ENCODE assay signal across 2 cellular contexts in the genomic region with DNA sequence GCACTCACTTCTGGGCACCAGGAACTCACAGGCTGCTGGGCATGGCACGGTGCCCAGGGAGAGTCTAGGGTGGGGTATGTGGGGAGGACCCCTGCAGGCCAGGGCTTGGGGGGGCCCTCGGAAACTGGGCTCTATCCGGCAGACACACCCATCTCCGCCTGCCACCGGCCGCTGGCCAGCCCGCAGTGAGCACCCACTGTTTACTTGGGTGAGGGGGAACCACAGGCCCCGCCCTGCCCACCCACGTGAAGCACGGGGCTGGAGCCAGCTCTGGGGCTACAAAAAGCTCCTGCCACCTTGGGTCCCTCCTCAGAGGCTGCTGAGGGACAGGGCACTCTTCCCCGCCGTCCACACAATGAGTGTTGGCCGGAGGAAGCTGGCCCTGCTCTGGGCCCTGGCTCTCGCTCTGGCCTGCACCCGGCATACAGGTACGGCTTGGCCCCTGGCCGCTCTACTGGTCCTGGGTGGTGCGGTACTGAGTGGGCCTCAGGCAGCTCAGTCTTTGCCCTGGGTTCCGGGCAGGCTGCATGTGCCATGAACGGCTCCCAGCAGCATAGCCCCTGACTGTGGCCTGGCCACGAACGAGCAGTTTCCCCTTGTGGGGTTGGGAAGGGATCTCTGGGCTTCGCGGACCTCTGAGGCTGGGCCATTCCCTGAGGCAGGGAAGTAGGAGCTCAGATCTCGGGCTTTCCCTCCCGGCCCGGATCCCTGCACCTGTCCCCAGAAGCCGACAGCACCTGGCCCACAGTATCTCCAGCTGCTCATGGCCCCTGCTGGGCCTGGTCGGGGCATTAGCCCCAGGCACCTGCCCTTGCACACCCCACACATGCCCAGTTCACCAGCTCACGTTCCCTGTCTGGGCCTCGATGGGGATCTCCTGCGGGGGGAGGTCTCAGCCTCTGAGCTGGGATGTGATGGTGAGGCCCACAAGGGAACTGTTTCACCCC.
TF ChIP-seq lines count a peak whose summit lies in the region.

A gene with protein sequence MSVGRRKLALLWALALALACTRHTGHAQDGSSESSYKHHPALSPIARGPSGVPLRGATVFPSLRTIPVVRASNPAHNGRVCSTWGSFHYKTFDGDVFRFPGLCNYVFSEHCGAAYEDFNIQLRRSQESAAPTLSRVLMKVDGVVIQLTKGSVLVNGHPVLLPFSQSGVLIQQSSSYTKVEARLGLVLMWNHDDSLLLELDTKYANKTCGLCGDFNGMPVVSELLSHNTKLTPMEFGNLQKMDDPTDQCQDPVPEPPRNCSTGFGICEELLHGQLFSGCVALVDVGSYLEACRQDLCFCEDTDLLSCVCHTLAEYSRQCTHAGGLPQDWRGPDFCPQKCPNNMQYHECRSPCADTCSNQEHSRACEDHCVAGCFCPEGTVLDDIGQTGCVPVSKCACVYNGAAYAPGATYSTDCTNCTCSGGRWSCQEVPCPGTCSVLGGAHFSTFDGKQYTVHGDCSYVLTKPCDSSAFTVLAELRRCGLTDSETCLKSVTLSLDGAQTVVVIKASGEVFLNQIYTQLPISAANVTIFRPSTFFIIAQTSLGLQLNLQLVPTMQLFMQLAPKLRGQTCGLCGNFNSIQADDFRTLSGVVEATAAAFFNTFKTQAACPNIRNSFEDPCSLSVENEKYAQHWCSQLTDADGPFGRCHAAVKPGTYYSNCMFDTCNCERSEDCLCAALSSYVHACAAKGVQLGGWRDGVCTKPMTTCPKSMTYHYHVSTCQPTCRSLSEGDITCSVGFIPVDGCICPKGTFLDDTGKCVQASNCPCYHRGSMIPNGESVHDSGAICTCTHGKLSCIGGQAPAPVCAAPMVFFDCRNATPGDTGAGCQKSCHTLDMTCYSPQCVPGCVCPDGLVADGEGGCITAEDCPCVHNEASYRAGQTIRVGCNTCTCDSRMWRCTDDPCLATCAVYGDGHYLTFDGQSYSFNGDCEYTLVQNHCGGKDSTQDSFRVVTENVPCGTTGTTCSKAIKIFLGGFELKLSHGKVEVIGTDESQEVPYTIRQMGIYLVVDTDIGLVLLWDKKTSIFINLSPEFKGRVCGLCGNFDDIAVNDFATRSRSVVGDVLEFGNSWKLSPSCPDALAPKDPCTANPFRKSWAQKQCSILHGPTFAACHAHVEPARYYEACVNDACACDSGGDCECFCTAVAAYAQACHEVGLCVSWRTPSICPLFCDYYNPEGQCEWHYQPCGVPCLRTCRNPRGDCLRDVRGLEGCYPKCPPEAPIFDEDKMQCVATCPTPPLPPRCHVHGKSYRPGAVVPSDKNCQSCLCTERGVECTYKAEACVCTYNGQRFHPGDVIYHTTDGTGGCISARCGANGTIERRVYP (N-terminal part only) (plus strand): TSS at position 309 of the 947 bp plus-strand sequence. CDS start 47 bp downstream, at position 356.

TF ChIP-seq in SK-N-SH, 30 proteins besides CTCF, POLR2A, EP300 and RAD21 (continued from another document):
- TF ChIP-seq, protein P1, sequence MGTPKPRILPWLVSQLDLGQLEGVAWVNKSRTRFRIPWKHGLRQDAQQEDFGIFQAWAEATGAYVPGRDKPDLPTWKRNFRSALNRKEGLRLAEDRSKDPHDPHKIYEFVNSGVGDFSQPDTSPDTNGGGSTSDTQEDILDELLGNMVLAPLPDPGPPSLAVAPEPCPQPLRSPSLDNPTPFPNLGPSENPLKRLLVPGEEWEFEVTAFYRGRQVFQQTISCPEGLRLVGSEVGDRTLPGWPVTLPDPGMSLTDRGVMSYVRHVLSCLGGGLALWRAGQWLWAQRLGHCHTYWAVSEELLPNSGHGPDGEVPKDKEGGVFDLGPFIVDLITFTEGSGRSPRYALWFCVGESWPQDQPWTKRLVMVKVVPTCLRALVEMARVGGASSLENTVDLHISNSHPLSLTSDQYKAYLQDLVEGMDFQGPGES (IDR thresholded peaks at IDR 0.05; ENCODE audit: low read depth, low read length) = no peak
- TF ChIP-seq TAF1 (IDR thresholded peaks at IDR 0.05; ENCODE audit: borderline replicate concordance, low read depth, low read length) (no peak), ELF1 (IDR thresholded peaks at IDR 0.05) (no peak), FOXJ3 (CRISPR knock-in tag; IDR thresholded peaks at IDR 0.05) (no peak), FOXM1 (IDR thresholded peaks at IDR 0.05; ENCODE audit: low read depth) (no peak), RFX5 (IDR thresholded peaks at IDR 0.05; ENCODE audit: low read length) (no peak), NRF1 (IDR thresholded peaks at IDR 0.05; ENCODE audit: low read depth, low read length) (no peak), EZH2phosphoT487 (IDR thresholded peaks at IDR 0.05; ENCODE audit: borderline replicate concordance, low read depth) (no peak), GABPA (IDR thresholded peaks at IDR 0.05; ENCODE audit: low read depth) (no peak)

TF ChIP-seq in SK-N-SH treated with all-trans-retinoic acid at 6 μM for 48 hours, 23 proteins besides CTCF, POLR2A, EP300 and RAD21:
- TF ChIP-seq, protein P2, sequence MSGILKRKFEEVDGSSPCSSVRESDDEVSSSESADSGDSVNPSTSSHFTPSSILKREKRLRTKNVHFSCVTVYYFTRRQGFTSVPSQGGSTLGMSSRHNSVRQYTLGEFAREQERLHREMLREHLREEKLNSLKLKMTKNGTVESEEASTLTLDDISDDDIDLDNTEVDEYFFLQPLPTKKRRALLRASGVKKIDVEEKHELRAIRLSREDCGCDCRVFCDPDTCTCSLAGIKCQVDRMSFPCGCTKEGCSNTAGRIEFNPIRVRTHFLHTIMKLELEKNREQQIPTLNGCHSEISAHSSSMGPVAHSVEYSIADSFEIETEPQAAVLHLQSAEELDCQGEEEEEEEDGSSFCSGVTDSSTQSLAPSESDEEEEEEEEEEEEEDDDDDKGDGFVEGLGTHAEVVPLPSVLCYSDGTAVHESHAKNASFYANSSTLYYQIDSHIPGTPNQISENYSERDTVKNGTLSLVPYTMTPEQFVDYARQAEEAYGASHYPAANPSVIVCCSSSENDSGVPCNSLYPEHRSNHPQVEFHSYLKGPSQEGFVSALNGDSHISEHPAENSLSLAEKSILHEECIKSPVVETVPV (CRISPR knock-in tag; IDR thresholded peaks at IDR 0.05) = no peak
- TF ChIP-seq CSDC2 (CRISPR knock-in tag; IDR thresholded peaks at IDR 0.05) (no peak), BACH2 (CRISPR knock-in tag; IDR thresholded peaks at IDR 0.05; ENCODE audit: borderline replicate concordance) (no peak), TOX (CRISPR knock-in tag; IDR thresholded peaks at IDR 0.05; ENCODE audit: borderline replicate concordance) (no peak), ZNF565 (CRISPR knock-in tag; conservative IDR thresholded peaks at IDR 0.05; ENCODE audit: low read depth) (no peak), GLIS3 (CRISPR knock-in tag; IDR thresholded peaks at IDR 0.05) (no peak), PPARA (CRISPR knock-in tag; IDR thresholded peaks at IDR 0.05; ENCODE audit: borderline replicate concordance) (no peak), ARNTL (CRISPR knock-in tag; IDR thresholded peaks at IDR 0.05; ENCODE audit: borderline replicate concordance, low read depth) (no peak), ISL1 (CRISPR knock-in tag; IDR thresholded peaks at IDR 0.05) (no peak), TCF4 (CRISPR knock-in tag; IDR thresholded peaks at IDR 0.05; ENCODE audit: borderline replicate concordance) (no peak), RARB (CRISPR knock-in tag; IDR thresholded peaks at IDR 0.05) (no peak), ZC3H10 (CRISPR knock-in tag; IDR thresholded peaks at IDR 0.05) (no peak), ESRRG (CRISPR knock-in tag; IDR thresholded peaks at IDR 0.05) (no peak), OSR1 (CRISPR knock-in tag; IDR thresholded peaks at IDR 0.05) (no peak)
- TF ChIP-seq, protein P3, sequence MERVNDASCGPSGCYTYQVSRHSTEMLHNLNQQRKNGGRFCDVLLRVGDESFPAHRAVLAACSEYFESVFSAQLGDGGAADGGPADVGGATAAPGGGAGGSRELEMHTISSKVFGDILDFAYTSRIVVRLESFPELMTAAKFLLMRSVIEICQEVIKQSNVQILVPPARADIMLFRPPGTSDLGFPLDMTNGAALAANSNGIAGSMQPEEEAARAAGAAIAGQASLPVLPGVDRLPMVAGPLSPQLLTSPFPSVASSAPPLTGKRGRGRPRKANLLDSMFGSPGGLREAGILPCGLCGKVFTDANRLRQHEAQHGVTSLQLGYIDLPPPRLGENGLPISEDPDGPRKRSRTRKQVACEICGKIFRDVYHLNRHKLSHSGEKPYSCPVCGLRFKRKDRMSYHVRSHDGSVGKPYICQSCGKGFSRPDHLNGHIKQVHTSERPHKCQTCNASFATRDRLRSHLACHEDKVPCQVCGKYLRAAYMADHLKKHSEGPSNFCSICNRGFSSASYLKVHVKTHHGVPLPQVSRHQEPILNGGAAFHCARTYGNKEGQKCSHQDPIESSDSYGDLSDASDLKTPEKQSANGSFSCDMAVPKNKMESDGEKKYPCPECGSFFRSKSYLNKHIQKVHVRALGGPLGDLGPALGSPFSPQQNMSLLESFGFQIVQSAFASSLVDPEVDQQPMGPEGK (CRISPR knock-in tag; IDR thresholded peaks at IDR 0.05; ENCODE audit: borderline replicate concordance) = no peak
- TF ChIP-seq, protein P4, sequence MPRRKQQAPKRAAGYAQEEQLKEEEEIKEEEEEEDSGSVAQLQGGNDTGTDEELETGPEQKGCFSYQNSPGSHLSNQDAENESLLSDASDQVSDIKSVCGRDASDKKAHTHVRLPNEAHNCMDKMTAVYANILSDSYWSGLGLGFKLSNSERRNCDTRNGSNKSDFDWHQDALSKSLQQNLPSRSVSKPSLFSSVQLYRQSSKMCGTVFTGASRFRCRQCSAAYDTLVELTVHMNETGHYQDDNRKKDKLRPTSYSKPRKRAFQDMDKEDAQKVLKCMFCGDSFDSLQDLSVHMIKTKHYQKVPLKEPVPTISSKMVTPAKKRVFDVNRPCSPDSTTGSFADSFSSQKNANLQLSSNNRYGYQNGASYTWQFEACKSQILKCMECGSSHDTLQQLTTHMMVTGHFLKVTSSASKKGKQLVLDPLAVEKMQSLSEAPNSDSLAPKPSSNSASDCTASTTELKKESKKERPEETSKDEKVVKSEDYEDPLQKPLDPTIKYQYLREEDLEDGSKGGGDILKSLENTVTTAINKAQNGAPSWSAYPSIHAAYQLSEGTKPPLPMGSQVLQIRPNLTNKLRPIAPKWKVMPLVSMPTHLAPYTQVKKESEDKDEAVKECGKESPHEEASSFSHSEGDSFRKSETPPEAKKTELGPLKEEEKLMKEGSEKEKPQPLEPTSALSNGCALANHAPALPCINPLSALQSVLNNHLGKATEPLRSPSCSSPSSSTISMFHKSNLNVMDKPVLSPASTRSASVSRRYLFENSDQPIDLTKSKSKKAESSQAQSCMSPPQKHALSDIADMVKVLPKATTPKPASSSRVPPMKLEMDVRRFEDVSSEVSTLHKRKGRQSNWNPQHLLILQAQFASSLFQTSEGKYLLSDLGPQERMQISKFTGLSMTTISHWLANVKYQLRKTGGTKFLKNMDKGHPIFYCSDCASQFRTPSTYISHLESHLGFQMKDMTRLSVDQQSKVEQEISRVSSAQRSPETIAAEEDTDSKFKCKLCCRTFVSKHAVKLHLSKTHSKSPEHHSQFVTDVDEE (CRISPR knock-in tag; IDR thresholded peaks at IDR 0.05) = no peak
- TF ChIP-seq, protein P5, sequence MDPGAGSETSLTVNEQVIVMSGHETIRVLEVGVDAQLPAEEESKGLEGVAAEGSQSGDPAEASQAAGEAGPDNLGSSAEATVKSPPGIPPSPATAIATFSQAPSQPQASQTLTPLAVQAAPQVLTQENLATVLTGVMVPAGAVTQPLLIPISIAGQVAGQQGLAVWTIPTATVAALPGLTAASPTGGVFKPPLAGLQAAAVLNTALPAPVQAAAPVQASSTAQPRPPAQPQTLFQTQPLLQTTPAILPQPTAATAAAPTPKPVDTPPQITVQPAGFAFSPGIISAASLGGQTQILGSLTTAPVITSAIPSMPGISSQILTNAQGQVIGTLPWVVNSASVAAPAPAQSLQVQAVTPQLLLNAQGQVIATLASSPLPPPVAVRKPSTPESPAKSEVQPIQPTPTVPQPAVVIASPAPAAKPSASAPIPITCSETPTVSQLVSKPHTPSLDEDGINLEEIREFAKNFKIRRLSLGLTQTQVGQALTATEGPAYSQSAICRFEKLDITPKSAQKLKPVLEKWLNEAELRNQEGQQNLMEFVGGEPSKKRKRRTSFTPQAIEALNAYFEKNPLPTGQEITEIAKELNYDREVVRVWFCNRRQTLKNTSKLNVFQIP (CRISPR knock-in tag; IDR thresholded peaks at IDR 0.05; ENCODE audit: borderline replicate concordance, low read depth) = no peak
- TF ChIP-seq, protein P6, sequence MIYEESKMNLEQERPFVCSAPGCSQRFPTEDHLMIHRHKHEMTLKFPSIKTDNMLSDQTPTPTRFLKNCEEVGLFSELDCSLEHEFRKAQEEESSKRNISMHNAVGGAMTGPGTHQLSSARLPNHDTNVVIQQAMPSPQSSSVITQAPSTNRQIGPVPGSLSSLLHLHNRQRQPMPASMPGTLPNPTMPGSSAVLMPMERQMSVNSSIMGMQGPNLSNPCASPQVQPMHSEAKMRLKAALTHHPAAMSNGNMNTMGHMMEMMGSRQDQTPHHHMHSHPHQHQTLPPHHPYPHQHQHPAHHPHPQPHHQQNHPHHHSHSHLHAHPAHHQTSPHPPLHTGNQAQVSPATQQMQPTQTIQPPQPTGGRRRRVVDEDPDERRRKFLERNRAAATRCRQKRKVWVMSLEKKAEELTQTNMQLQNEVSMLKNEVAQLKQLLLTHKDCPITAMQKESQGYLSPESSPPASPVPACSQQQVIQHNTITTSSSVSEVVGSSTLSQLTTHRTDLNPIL (CRISPR knock-in tag; IDR thresholded peaks at IDR 0.05; ENCODE audit: low read depth) = no peak
